ENCODE assay signal across 25 cellular contexts in the genomic region with DNA sequence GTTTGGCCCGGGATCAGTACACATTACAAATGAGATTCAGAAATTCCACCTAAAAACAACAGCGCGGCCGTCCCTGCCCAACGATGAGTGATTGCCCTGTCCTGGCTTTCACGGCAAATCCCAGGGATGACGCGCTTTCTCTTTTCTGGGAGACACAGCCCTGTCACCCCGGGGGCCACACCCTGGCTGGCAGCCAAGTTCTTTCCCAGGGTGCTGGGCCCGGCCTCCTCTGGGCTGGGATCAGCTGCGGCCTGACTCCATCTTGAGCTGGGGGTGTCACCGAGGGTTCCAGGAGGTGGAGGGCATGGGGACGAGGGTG.
A peak's percentile ranks its signal among the peaks of the same experiment; 100 is the strongest.
DNase-seq lines count a peak whose midpoint lies in the region; ATAC-seq and TF ChIP-seq lines count a peak whose summit lies in the region.
"Had no signal": no experiment of that assay in that cellular context is flagged by ENCODE, and none has a peak within 500 bp of the region (broad histone marks: within the 10 kb centered on the region; RNA-seq: fewer than 3 reads in every experiment).

No MANE protein-coding gene starts in this region.

- H3K9ac ChIP-seq in fibroblast of lung (ENCODE audit: insufficient read depth, low read length): no peak overlapping the region

- H3K36me3 Mint-ChIP-seq in immature natural killer cell: no peaks in the 10 kb centered on the region
- H3K36me3 Mint-ChIP-seq: CD4-positive, CD25-positive, alpha-beta regulatory T cell had no signal

- TF ChIP-seq CTCF in HL-60 (IDR thresholded peaks at IDR 0.05; ENCODE audit: insufficient read depth, low read length) (no peak), fibroblast of lung (conservative IDR thresholded peaks at IDR 0.05 in 1 of 2, IDR thresholded peaks at IDR 0.05 in 1 of 2; ENCODE audit: low read depth in 1 of 2, low read length in 2 of 2) (no peak), osteoblast (IDR thresholded peaks at IDR 0.05; ENCODE audit: extremely low read depth, low read depth, low read length) (no peak)

- peak; percentile 84 for DNase-seq in AG20443 (ENCODE audit: low spot score)
- no peak for DNase-seq in HL-60 (ENCODE audit: low read depth in 1 of 2, low spot score in 1 of 2)
- DNase-seq in fibroblast of lung (ENCODE audit: low read depth in 2 of 2): peak; percentile 66 to 83
- DNase-seq in osteoblast (ENCODE audit: insufficient read length, low spot score, missing footprints): peak; percentile 87
- DNase-seq in H7: no peak
- no peak for DNase-seq in activated T-cell treated with anti-CD3 and anti-CD28 coated beads for 4 hours
- no peak for DNase-seq in immature natural killer cell
- DNase-seq: activated CD4-positive, alpha-beta T cell treated with anti-CD3 and anti-CD28 coated beads for 4 hours; activated naive CD4-positive, alpha-beta T cell treated with anti-CD3 and anti-CD28 coated beads for 36 hours; activated T-cell treated with anti-CD3 and anti-CD28 coated beads, Interleukin-2, amount 50 U/mL, for 48 hours; CD4-positive, CD25-positive, alpha-beta regulatory T cell; esophagus squamous epithelium; Kasumi-1; mesendoderm; NCI-H2171; NCI-H774; spleen; stimulated activated CD4-positive, alpha-beta T cell treated with anti-CD3 and anti-CD28 coated beads, Interleukin-2, amount 100 ng/mL, for 48 hours; T-helper 2 cell had no signal

- no peak overlapping the region for H3K27ac Mint-ChIP-seq in immature natural killer cell
- H3K27ac Mint-ChIP-seq: activated naive CD4-positive, alpha-beta T cell treated with anti-CD3 and anti-CD28 coated beads for 36 hours; CD4-positive, CD25-positive, alpha-beta regulatory T cell; dendritic cell treated with granulocyte-macrophage colony-stimulating factor and Interleukin-4, amounts not matched to agents 40 ng/mL and 50 ng/mL, for 4 days; stimulated activated effector memory CD8-positive, alpha-beta T cell treated with anti-CD3 and anti-CD28 coated beads, Interleukin-12 subunit alpha, Interleukin-12 subunit beta, amount 100 ng/mL, for 72 hours had no signal

- peaks cover 12% of the 10 kb centered on the region for H3K4me1 ChIP-seq in fibroblast of lung (ENCODE audit: control insufficient read depth, extremely low read depth, insufficient read depth, low read length)
- peaks cover 19% of the 10 kb centered on the region for H3K4me1 ChIP-seq in osteoblast (ENCODE audit: insufficient read depth, low read length)
- H3K4me1 ChIP-seq: uterus had no signal

- H3K36me3 ChIP-seq in fibroblast of lung (ENCODE audit: control insufficient read depth, insufficient read depth, low read length) (no peaks in the 10 kb centered on the region), osteoblast (ENCODE audit: insufficient read depth, low read length) (no peaks in the 10 kb centered on the region), H7 (replicated peaks; ENCODE audit: control insufficient read depth, insufficient read depth, low read length) (no peaks in the 10 kb centered on the region)
- H3K36me3 ChIP-seq: cardiac muscle cell, spleen, uterus had no signal

- H3K27me3 ChIP-seq in HL-60 (ENCODE audit: insufficient read depth, poor library complexity, severe bottlenecking) (no peaks in the 10 kb centered on the region), fibroblast of lung (ENCODE audit: control insufficient read depth, insufficient read depth, low read length) (no peaks in the 10 kb centered on the region), osteoblast (ENCODE audit: insufficient read depth, low read length) (no peaks in the 10 kb centered on the region), H7 (ENCODE audit: control insufficient read depth, insufficient read depth, low read length) (no peaks in the 10 kb centered on the region)
- H3K27me3 ChIP-seq: esophagus squamous epithelium, uterus had no signal

- H3K4me3 ChIP-seq in HL-60 (replicated peaks; ENCODE audit: insufficient read depth, low read length) (no peak overlapping the region), fibroblast of lung (replicated peaks in 1 of 4; ENCODE audit: control extremely low read depth in 1 of 4, insufficient read depth in 1 of 4, low read depth in 3 of 4, low read length in 4 of 4) (no peak overlapping the region), osteoblast (ENCODE audit: insufficient read depth, low read length) (no peak overlapping the region), H7 (ENCODE audit: insufficient read depth, low read depth, low read length) (no peak overlapping the region)
- H3K4me3 ChIP-seq: cardiac muscle cell, esophagus squamous epithelium, spleen, uterus had no signal

- no peaks in the 10 kb centered on the region for H3K9me3 ChIP-seq in fibroblast of lung (ENCODE audit: control insufficient read depth, insufficient read depth, low read depth, low read length)
- H3K9me3 ChIP-seq in osteoblast (ENCODE audit: low read depth, low read length): no peaks in the 10 kb centered on the region
- H3K9me3 ChIP-seq: esophagus squamous epithelium, uterus had no signal

- H3K4me3 Mint-ChIP-seq in immature natural killer cell: no peak overlapping the region
- H3K4me3 Mint-ChIP-seq: activated naive CD4-positive, alpha-beta T cell treated with anti-CD3 and anti-CD28 coated beads for 36 hours; CD4-positive, CD25-positive, alpha-beta regulatory T cell; dendritic cell treated with granulocyte-macrophage colony-stimulating factor and Interleukin-4, amounts not matched to agents 40 ng/mL and 50 ng/mL, for 4 days; stimulated activated effector memory CD8-positive, alpha-beta T cell treated with anti-CD3 and anti-CD28 coated beads, Interleukin-12 subunit alpha, Interleukin-12 subunit beta, amount 100 ng/mL, for 72 hours had no signal

- peaks cover 0 to 5% (median 0%) of the 10 kb centered on the region in 3 donors for H3K27me3 Mint-ChIP-seq in immature natural killer cell (ENCODE audit: low read depth in 3 of 3)
- H3K27me3 Mint-ChIP-seq: CD4-positive, CD25-positive, alpha-beta regulatory T cell had no signal

- H4K20me1 ChIP-seq in fibroblast of lung (ENCODE audit: control insufficient read depth, extremely low read depth, insufficient read depth, low read length) (no peaks in the 10 kb centered on the region), osteoblast (ENCODE audit: insufficient read depth, low read length) (no peaks in the 10 kb centered on the region)

- no peak overlapping the region for H2AFZ ChIP-seq in fibroblast of lung (ENCODE audit: low read length)
- no peak overlapping the region for H2AFZ ChIP-seq in osteoblast (ENCODE audit: low read length)

- ATAC-seq in GM19397 (IDR thresholded peaks at IDR 0.05; ENCODE audit: unreplicated experiment): no peak
- ATAC-seq: SK-N-SH treated with all-trans-retinoic acid at 6 μM for 48 hours; stimulated activated effector memory CD8-positive, alpha-beta T cell treated with anti-CD3 and anti-CD28 coated beads, Interleukin-12 subunit alpha, Interleukin-12 subunit beta, amount 100 ng/mL, for 72 hours had no signal

- H3K79me2 ChIP-seq in fibroblast of lung (ENCODE audit: control insufficient read depth, insufficient read depth, low read length): no peaks in the 10 kb centered on the region
- H3K79me2 ChIP-seq in osteoblast (ENCODE audit: insufficient read depth, low read length): no peaks in the 10 kb centered on the region

- peak overlapping the region; percentile 88 for H3K27ac ChIP-seq in HL-60 (replicated peaks)
- H3K27ac ChIP-seq in fibroblast of lung (ENCODE audit: insufficient read depth, low read length): no peak overlapping the region
- no peak overlapping the region for H3K27ac ChIP-seq in osteoblast (ENCODE audit: low read depth, low read length)
- H3K27ac ChIP-seq: cardiac muscle cell, spleen had no signal

- no peaks in the 10 kb centered on the region for H3K9me3 Mint-ChIP-seq in immature natural killer cell
- H3K9me3 Mint-ChIP-seq: dendritic cell treated with granulocyte-macrophage colony-stimulating factor and Interleukin-4, amounts not matched to agents 40 ng/mL and 50 ng/mL, for 4 days; stimulated activated effector memory CD8-positive, alpha-beta T cell treated with anti-CD3 and anti-CD28 coated beads, Interleukin-12 subunit alpha, Interleukin-12 subunit beta, amount 100 ng/mL, for 72 hours had no signal

- H3K4me1 Mint-ChIP-seq in immature natural killer cell: peaks cover 9 to 22% of the 10 kb centered on the region in 2 donors

- H3K4me2 ChIP-seq in fibroblast of lung (ENCODE audit: extremely low read depth, insufficient read depth, low read length) (peak overlapping the region; percentile 8), osteoblast (ENCODE audit: insufficient read depth, low read length) (no peak overlapping the region)

Comparison
In these comparisons a context has a peak if more than half of its experiments do, and no peak if none do; other contexts are left out.
1. DNase-seq: peak in AG20443 (single experiment), fibroblast of lung (2 of 2) and osteoblast (single experiment); none in HL-60 (0 of 2), H7 (single experiment), activated T-cell treated with anti-CD3 and anti-CD28 coated beads for 4 hours (single experiment) and immature natural killer cell (0 of 3).